In the genomic region with DNA sequence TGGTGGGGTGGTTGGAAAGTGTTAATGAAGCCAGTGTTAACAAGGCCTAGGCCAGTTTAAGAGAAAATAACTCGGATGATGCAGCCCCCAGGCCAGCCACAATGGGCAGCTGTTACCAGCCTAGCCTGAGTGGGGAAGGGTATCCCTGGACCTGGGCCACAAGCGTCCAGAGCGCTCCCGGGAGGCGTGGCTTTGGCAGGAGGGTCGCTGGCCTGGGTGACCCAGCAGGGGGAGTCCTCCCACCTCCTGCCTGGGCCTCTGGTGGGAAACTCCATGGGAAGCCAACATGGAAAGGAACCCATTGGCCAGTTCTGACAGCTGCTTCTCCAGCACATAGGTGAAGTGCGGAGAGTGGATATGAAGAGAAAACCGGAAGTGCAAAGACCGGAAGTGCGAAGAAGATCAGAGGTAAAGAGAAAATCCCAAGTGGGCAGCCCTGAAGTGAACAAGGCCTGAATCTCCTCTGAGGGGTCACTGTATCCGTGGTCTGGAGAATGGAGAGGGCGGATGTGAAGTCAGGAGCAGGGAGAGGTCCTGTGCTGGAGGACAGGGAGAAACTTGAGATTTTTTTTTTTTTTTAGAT, we compare ENCODE assay signal across 22 cellular contexts.
DNase-seq lines count a peak whose midpoint lies in the region; ATAC-seq, FAIRE-seq and TF ChIP-seq lines count a peak whose summit lies in the region.
"Had no signal": no experiment of that assay in that cellular context is flagged by ENCODE, and none has a peak within 500 bp of the region (broad histone marks: within the 10 kb centered on the region; RNA-seq: fewer than 3 reads in every experiment).

No MANE protein-coding gene starts in this region.

- H3K4me1 ChIP-seq in SK-N-SH (ENCODE audit: control insufficient read depth in 1 of 2, insufficient read depth in 2 of 2, low read depth in 1 of 2, low read length in 1 of 2) (no peaks in the 10 kb centered on the region), H1 (replicated peaks in 1 of 4; ENCODE audit: control insufficient read depth in 3 of 4, insufficient read depth in 4 of 4, low read length in 3 of 4) (peaks cover 3 to 18% (median 10%) of the 10 kb centered on the region in 4 experiments), aorta (ENCODE audit: control insufficient read depth in 1 of 2, insufficient read depth in 2 of 2, low read length in 2 of 2) (no peaks in the 10 kb centered on the region)
- H3K4me1 ChIP-seq: SJSA1 had no signal

- no peak overlapping the region for H3K4me2 ChIP-seq in SK-N-SH
- no peak overlapping the region; a peak in 1 of 4 replicates for H3K4me2 ChIP-seq in H1 (ENCODE audit: insufficient read depth in 1 of 2, low read depth in 2 of 2, low read length in 2 of 2)
- H3K4me2 ChIP-seq: PC-9 had no signal

- H4K5ac ChIP-seq in H1 (ENCODE audit: insufficient read length, low read depth, low read length) = no peak overlapping the region

- TF ChIP-seq CTCF in SK-N-SH (IDR thresholded peaks at IDR 0.05) (no peak), H1 (IDR thresholded peaks at IDR 0.05; ENCODE audit: control extremely low read depth in 1 of 3, insufficient read depth in 1 of 3, low read depth in 1 of 3, low read length in 3 of 3) (peak; percentile 16 to 40 (median 31); a peak in 2 of 4 replicates)

- H3K4ac ChIP-seq in H1 (replicated peaks; ENCODE audit: insufficient read length, low read depth, low read length) = no peak overlapping the region

- CTCF ChIA-PET in SK-N-SH (lab: Yijun Ruan, JAX) (no interaction called here), H1 (lab: Charles Lee; ENCODE audit: partially characterized antibody) (interaction anchor here (0.9 to 5.3 kb wide), 4 partner anchors 9 to 119 kb away, joined by 4 to 19 read pairs (median 6); no protein-coding TSS in a partner anchor)

- peaks cover 2% of the 10 kb centered on the region for H3K9me3 Mint-ChIP-seq in memory B cell
- H3K9me3 Mint-ChIP-seq in activated T-cell treated with anti-CD3 and anti-CD28 coated beads, Interleukin-2, amount 50 U/mL, for 24 hours = peaks cover 6% of the 10 kb centered on the region

- DNase-seq in SK-N-SH (peak; percentile 8), H1 (ENCODE audit: low read depth in 1 of 2, low spot score in 2 of 2) (no peak), memory B cell (ENCODE audit: low spot score in 2 of 2) (no peak), aorta (no peak), head of caudate nucleus (no peak)
- DNase-seq in activated naive CD4-positive, alpha-beta T cell treated with anti-CD3 and anti-CD28 coated beads, Interleukin-2, amount 50 U/mL, for 16 hours = no peak
- DNase-seq in activated T-cell treated with anti-CD3 and anti-CD28 coated beads, Interleukin-2, amount 50 U/mL, for 24 hours = no peak
- DNase-seq: 8988T, ACHN, Calu3, KBM-7, NCI-H1105 treated with DMSO at 0.1 percent for 48 hours, NCI-H146, NCI-H2107, NCI-H526 treated with DMSO at 0.1 percent for 48 hours, PC-9 had no signal

- TF ChIP-seq POLR2A in H1 (IDR thresholded peaks at IDR 0.05; ENCODE audit: control extremely low read depth in 1 of 2, low read depth in 2 of 2, low read length in 2 of 2) = no peak

- no peak overlapping the region for H2BK5ac ChIP-seq in H1 (ENCODE audit: low read depth, low read length)

- 0 out of 2 replicates have a peak, but pooled peaks cover 2% of the 10 kb centered on the region for H3K9me3 ChIP-seq in SK-N-SH
- H3K9me3 ChIP-seq in H1 (ENCODE audit: insufficient read depth in 2 of 2, low read depth in 1 of 2, low read length in 1 of 2) = peaks cover 0 to 4% of the 10 kb centered on the region in 2 experiments; a peak in 3 of 4 replicates
- no peaks in the 10 kb centered on the region for H3K9me3 ChIP-seq in aorta (ENCODE audit: control insufficient read depth, low read length)
- H3K9me3 ChIP-seq: SJSA1 had no signal

- TF ChIP-seq RAD21 in SK-N-SH (IDR thresholded peaks at IDR 0.05; ENCODE audit: low read length) (no peak), H1 (IDR thresholded peaks at IDR 0.05 in 1 of 2, conservative IDR thresholded peaks at IDR 0.05 in 1 of 2; ENCODE audit: low read depth in 2 of 2, low read length in 2 of 2) (peak; percentile 33 to 39; a peak in 3 of 4 replicates)

- H2BK15ac ChIP-seq in H1 (ENCODE audit: low read length) = no peak overlapping the region

- H3K56ac ChIP-seq in H1 (replicated peaks; ENCODE audit: insufficient read length, low read depth, low read length) = no peak overlapping the region

- no peaks in the 10 kb centered on the region for H3K9me2 ChIP-seq in SK-N-SH

- POLR2A ChIA-PET in SK-N-SH (lab: Yijun Ruan, JAX) = no interaction called here
- POLR2A ChIA-PET in H1 (lab: Charles Lee; ENCODE audit: partially characterized antibody) = no interaction called here

- intact Hi-C loops in aorta (cut with DNase I) (no loop called here), head of caudate nucleus (cut with DNase I) (no loop called here)

- no peak overlapping the region for H3K27ac Mint-ChIP-seq in memory B cell
- H3K27ac Mint-ChIP-seq in activated T-cell treated with anti-CD3 and anti-CD28 coated beads, Interleukin-2, amount 50 U/mL, for 24 hours = no peak overlapping the region

- H2BK12ac ChIP-seq in H1 (ENCODE audit: low read depth, low read length) = no peak overlapping the region; the same call in 1 of the 2 replicates

- H3K27ac ChIP-seq in SK-N-SH (ENCODE audit: low read depth in 2 of 2, low read length in 1 of 2) (no peak overlapping the region), H1 (ENCODE audit: low read depth, low read length) (peak overlapping the region; percentile 10; the same call in 1 of the 2 replicates), aorta (ENCODE audit: low read depth in 1 of 2, low read length in 2 of 2) (no peak overlapping the region)
- H3K27ac ChIP-seq: PC-9, SJSA1 had no signal

- TF ChIP-seq EP300 in SK-N-SH (IDR thresholded peaks at IDR 0.05; ENCODE audit: borderline replicate concordance in 1 of 2, low read depth in 1 of 2, low read length in 1 of 2) = no peak
- no peak for TF ChIP-seq EP300 in H1 (IDR thresholded peaks at IDR 0.05; ENCODE audit: borderline replicate concordance in 1 of 2, low read depth in 2 of 2, low read length in 2 of 2)

- no peak overlapping the region for H3K18ac ChIP-seq in H1 (ENCODE audit: extremely low read depth, low read length)

- H4K91ac ChIP-seq in H1 (replicated peaks; ENCODE audit: insufficient read length, low read length) = no peak overlapping the region

- H4K8ac ChIP-seq in H1 (ENCODE audit: extremely low read depth, insufficient read depth, low read length) = no peak overlapping the region

- H3K36me3 ChIP-seq in SK-N-SH (replicated peaks in 1 of 2; ENCODE audit: control insufficient read depth in 1 of 2, insufficient read depth in 2 of 2, low read length in 1 of 2) (no peaks in the 10 kb centered on the region), H1 (ENCODE audit: control insufficient read depth in 2 of 4, insufficient read depth in 4 of 4, low read length in 3 of 4) (no peaks in the 10 kb centered on the region; a peak in 1 of 8 replicates), aorta (ENCODE audit: control insufficient read depth in 1 of 2, insufficient read depth in 2 of 2, low read length in 1 of 2) (no peaks in the 10 kb centered on the region)
- H3K36me3 ChIP-seq: SJSA1 had no signal

- H2AK5ac ChIP-seq in H1 (ENCODE audit: low read depth, low read length) = peak overlapping the region; percentile 60; the same call in 1 of the 2 replicates

- H4K20me1 ChIP-seq in SK-N-SH (ENCODE audit: insufficient read depth) = no peaks in the 10 kb centered on the region
- peaks cover 0 to 2% of the 10 kb centered on the region in 2 experiments for H4K20me1 ChIP-seq in H1 (replicated peaks in 1 of 2; ENCODE audit: control insufficient read depth in 1 of 2, insufficient read depth in 2 of 2, low read length in 2 of 2)

- H3K9ac ChIP-seq in SK-N-SH (no peak overlapping the region), H1 (replicated peaks in 1 of 4; ENCODE audit: extremely low read depth in 1 of 4, low read depth in 3 of 4, low read length in 3 of 4) (no peak overlapping the region)

- H3K79me1 ChIP-seq in H1 (ENCODE audit: low read depth, low read length) = peaks cover 3% of the 10 kb centered on the region; the same call in 1 of the 2 replicates

- H2AFZ ChIP-seq in SK-N-SH (ENCODE audit: low read depth) (no peak overlapping the region), H1 (ENCODE audit: low read length) (no peak overlapping the region)
- H2AFZ ChIP-seq: PC-9 had no signal

- ATAC-seq in SK-N-SH treated with all-trans-retinoic acid at 6 μM for 48 hours (no peak), memory B cell (ENCODE audit: low read depth) (no peak), aorta (ENCODE audit: low FRiP score) (peak; percentile 44)
- ATAC-seq: HepG2, Right ventricle myocardium inferior had no signal

- H3K27me3 Mint-ChIP-seq in memory B cell = no peaks in the 10 kb centered on the region
- H3K27me3 Mint-ChIP-seq in activated T-cell treated with anti-CD3 and anti-CD28 coated beads, Interleukin-2, amount 50 U/mL, for 24 hours = no peaks in the 10 kb centered on the region

- peak overlapping the region; percentile 7 for H3K4me3 Mint-ChIP-seq in memory B cell
- no peak overlapping the region for H3K4me3 Mint-ChIP-seq in activated T-cell treated with anti-CD3 and anti-CD28 coated beads, Interleukin-2, amount 50 U/mL, for 24 hours

- H3K23me2 ChIP-seq in H1 (ENCODE audit: low read depth, low read length) = no peaks in the 10 kb centered on the region

- no peaks in the 10 kb centered on the region for H3K79me2 ChIP-seq in SK-N-SH (ENCODE audit: insufficient read depth)
- H3K79me2 ChIP-seq in H1 (ENCODE audit: control insufficient read depth in 1 of 2, insufficient read depth in 2 of 2, low read length in 2 of 2) = peaks cover 0 to 93% of the 10 kb centered on the region in 2 experiments; a peak in 3 of 4 replicates

- H3K4me1 Mint-ChIP-seq in memory B cell = no peaks in the 10 kb centered on the region
- H3K4me1 Mint-ChIP-seq in activated T-cell treated with anti-CD3 and anti-CD28 coated beads, Interleukin-2, amount 50 U/mL, for 24 hours (ENCODE audit: low read depth) = no peaks in the 10 kb centered on the region

- no peak overlapping the region for H2BK20ac ChIP-seq in H1 (ENCODE audit: low read length)

- no peak overlapping the region for H3K23ac ChIP-seq in H1 (ENCODE audit: insufficient read length)

- H3F3A ChIP-seq in SK-N-SH (replicated peaks; ENCODE audit: insufficient read depth) = no peaks in the 10 kb centered on the region

- 22% methylated on average over 7 of the region's 12 CpGs for WGBS in SK-N-SH (ENCODE audit: low lambda C conversion rate)
- WGBS in H1 (ENCODE audit: extremely low coverage in 1 of 2, insufficient coverage in 1 of 2, insufficient read length in 1 of 2, insufficient replicate concordance in 2 of 2, low coverage in 1 of 2, low lambda C conversion rate in 2 of 2, missing lambda C conversion rate in 1 of 2), 2 experiments = 87% methylated on average over 12 of the region's 12 CpGs; no CpG with 5 or more reads in 1 of the 2 experiments
- 88 to 89% methylated on average over 12 of the region's 12 CpGs for WGBS in aorta, 2 donors

- H3K27me3 ChIP-seq in SK-N-SH (ENCODE audit: insufficient read depth) (no peaks in the 10 kb centered on the region), H1 (replicated peaks in 1 of 4; ENCODE audit: control insufficient read depth in 3 of 4, extremely low read depth in 1 of 4, insufficient read depth in 3 of 4, low read length in 3 of 4) (no peaks in the 10 kb centered on the region), aorta (ENCODE audit: control insufficient read depth in 1 of 2, insufficient read depth in 2 of 2, low read length in 1 of 2) (no peaks in the 10 kb centered on the region)
- H3K27me3 ChIP-seq: SJSA1 had no signal

- no peak for FAIRE-seq in H1 (lab: Jason Lieb, UNC)
- FAIRE-seq: G401.6, H54, HepG2 had no signal

- H3K36me3 Mint-ChIP-seq in memory B cell = no peaks in the 10 kb centered on the region
- H3K36me3 Mint-ChIP-seq in activated T-cell treated with anti-CD3 and anti-CD28 coated beads, Interleukin-2, amount 50 U/mL, for 24 hours (ENCODE audit: low read depth) = no peaks in the 10 kb centered on the region

- H2BK120ac ChIP-seq in H1 (replicated peaks; ENCODE audit: low read depth, low read length) = no peak overlapping the region

- H3K14ac ChIP-seq in H1 (ENCODE audit: insufficient read length) = no peak overlapping the region

- H3K4me3 ChIP-seq in SK-N-SH (ENCODE audit: low read depth in 2 of 2, low read length in 1 of 2) = no peak overlapping the region
- H3K4me3 ChIP-seq in H1 (ENCODE audit: extremely low read depth in 1 of 4, insufficient read depth in 2 of 4, low read depth in 3 of 4, low read length in 4 of 4) = no peak overlapping the region
- no peak overlapping the region for H3K4me3 ChIP-seq in aorta (ENCODE audit: low read length in 2 of 2)
- H3K4me3 ChIP-seq: PC-9, SJSA1 had no signal
